ENCODE assay signal across 9 cellular contexts in the genomic region with DNA sequence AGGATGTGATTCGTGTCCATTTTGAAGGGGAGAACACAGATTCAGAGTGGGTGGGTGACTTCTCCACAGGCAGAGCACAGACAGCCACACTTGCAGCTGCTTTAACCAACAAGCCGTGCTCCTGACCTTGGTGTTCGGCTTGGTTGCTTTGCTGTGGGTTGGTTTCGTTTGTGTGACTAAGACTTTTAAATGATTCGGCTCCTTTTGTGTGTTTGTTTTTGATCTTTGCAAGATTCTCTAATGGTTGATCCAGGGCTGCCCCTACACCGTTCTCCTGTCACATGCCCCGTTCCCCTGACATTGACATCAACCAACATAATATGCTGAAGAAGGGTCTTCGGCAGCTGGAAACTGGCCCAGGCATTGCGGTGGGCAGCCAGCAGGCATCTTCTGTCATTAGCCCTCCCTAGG.
DNase-seq lines count a peak whose midpoint lies in the region; ATAC-seq and TF ChIP-seq lines count a peak whose summit lies in the region.
"Had no signal": no experiment of that assay in that cellular context is flagged by ENCODE, and none has a peak within 500 bp of the region (broad histone marks: within the 10 kb centered on the region; RNA-seq: fewer than 3 reads in every experiment).

No MANE protein-coding gene starts in this region.

- in situ Hi-C loops in astrocyte of the cerebellum (cut with HindIII; ENCODE audit: low sequenced_read_pairs): no loop called here

- H3K9me3 Mint-ChIP-seq in stimulated activated memory B cell treated with anti-CD40 and anti-IgM and Interleukin-4, amounts not matched to agents 10 μg/mL and 1 μg/mL and 100 μg/mL, for 72 hours: no peaks in the 10 kb centered on the region

- no peak overlapping the region for H3K4me3 ChIP-seq in astrocyte of the cerebellum (ENCODE audit: low read depth, low read length)

- peak; percentile 63 for ATAC-seq in HG03064 (IDR thresholded peaks at IDR 0.05; ENCODE audit: low read depth, unreplicated experiment)
- ATAC-seq in stimulated activated memory B cell treated with anti-CD40 and anti-IgM and Interleukin-4, amounts not matched to agents 10 μg/mL and 1 μg/mL and 100 μg/mL, for 72 hours: peak; percentile 84

- H3K4me1 Mint-ChIP-seq in stimulated activated memory B cell treated with anti-CD40 and anti-IgM and Interleukin-4, amounts not matched to agents 10 μg/mL and 1 μg/mL and 100 μg/mL, for 72 hours: peaks cover 29% of the 10 kb centered on the region

- peaks cover 33% of the 10 kb centered on the region for H3K27me3 Mint-ChIP-seq in stimulated activated memory B cell treated with anti-CD40 and anti-IgM and Interleukin-4, amounts not matched to agents 10 μg/mL and 1 μg/mL and 100 μg/mL, for 72 hours

- H3K36me3 Mint-ChIP-seq in stimulated activated memory B cell treated with anti-CD40 and anti-IgM and Interleukin-4, amounts not matched to agents 10 μg/mL and 1 μg/mL and 100 μg/mL, for 72 hours: no peaks in the 10 kb centered on the region

- no peak for TF ChIP-seq CTCF in astrocyte of the cerebellum (IDR thresholded peaks at IDR 0.05; ENCODE audit: low read depth, low read length, missing control alignments)

- no peak overlapping the region for H3K4me3 Mint-ChIP-seq in stimulated activated memory B cell treated with anti-CD40 and anti-IgM and Interleukin-4, amounts not matched to agents 10 μg/mL and 1 μg/mL and 100 μg/mL, for 72 hours

- DNase-seq in activated T-cell treated with anti-CD3 and anti-CD28 coated beads for 48 hours (ENCODE audit: low read depth) (peak; percentile 18), activated T-cell treated with anti-CD3 and anti-CD28 coated beads for 4 hours (no peak), astrocyte of the cerebellum (ENCODE audit: low read depth) (peak; percentile 56), cerebellar cortex (ENCODE audit: low spot score) (no peak), activated gamma-delta T cell (lab: John Stamatoyannopoulos, UW) (no peak), anterior cingulate cortex (lab: John Stamatoyannopoulos, UW) (no peak)
- DNase-seq: stimulated activated naive CD4-positive, alpha-beta T cell treated with Interleukin-2 at 50 U/mL for 16 hours had no signal

- peak overlapping the region; percentile 40 for H3K27ac Mint-ChIP-seq in stimulated activated memory B cell treated with anti-CD40 and anti-IgM and Interleukin-4, amounts not matched to agents 10 μg/mL and 1 μg/mL and 100 μg/mL, for 72 hours

Comparison
In these comparisons a context has a peak if more than half of its experiments do, and no peak if none do; other contexts are left out.
1. DNase-seq: peak in activated T-cell treated with anti-CD3 and anti-CD28 coated beads for 48 hours (single experiment) and astrocyte of the cerebellum (single experiment); none in activated T-cell treated with anti-CD3 and anti-CD28 coated beads for 4 hours (single experiment), cerebellar cortex (single experiment), activated gamma-delta T cell (single experiment) and anterior cingulate cortex (0 of 58).